Comparison of ENCODE assay signal across 8 cellular contexts in the genomic region with DNA sequence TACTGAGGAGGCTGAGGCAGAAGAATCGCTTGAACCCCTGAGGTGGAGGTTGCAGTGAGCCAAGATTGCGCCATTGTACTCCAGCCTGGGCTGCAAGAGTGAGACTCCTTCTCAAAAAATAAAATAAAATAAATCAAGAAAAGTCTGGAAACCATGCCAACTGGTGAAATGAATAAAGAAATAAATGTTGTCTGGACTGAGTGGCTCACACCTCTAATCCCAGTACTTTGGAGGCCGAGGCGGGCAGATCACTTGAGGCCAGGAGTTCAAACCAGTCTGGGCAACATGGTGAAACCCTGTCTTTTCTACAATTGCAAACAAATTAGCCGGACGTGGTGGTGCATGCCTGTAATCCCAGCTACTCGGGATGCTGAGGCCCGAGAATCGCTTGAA. TPM values are rescaled to one million over a fixed set of nuclear protein-coding genes. Genes with fewer than 3 reads are reported as not detected.
DNase-seq lines count a peak whose midpoint lies in the region; TF ChIP-seq lines count a peak whose summit lies in the region.

No MANE protein-coding gene starts in this region.

- peak overlapping the region; percentile 94 for H3K27ac ChIP-seq in layer of hippocampus (ENCODE audit: low read depth, low read length)
- H3K27ac ChIP-seq in stomach smooth muscle (ENCODE audit: low read length) = peak overlapping the region; percentile 74

- no peaks in the 10 kb centered on the region for H3K4me1 ChIP-seq in stomach smooth muscle (ENCODE audit: control insufficient read depth, insufficient read depth, low read length)

- DNase-seq in activated naive CD4-positive, alpha-beta T cell treated with anti-CD3 and anti-CD28 coated beads, Interleukin-2, amount 10 ng/mL, durations not matched to agents 7 days and 5 days = no peak
- DNase-seq in activated naive CD4-positive, alpha-beta T cell (lab: John Stamatoyannopoulos, UW) = no peak
- DNase-seq in astrocyte of the cerebellum (ENCODE audit: low read depth) = no peak
- no peak for DNase-seq in mesenteric fat pad (ENCODE audit: low spot score)
- DNase-seq in iPS-NIHi11 (ENCODE audit: low spot score) = no peak
- no peak for DNase-seq in NCI-H128 (lab: John Stamatoyannopoulos, UW; ENCODE audit: unreplicated experiment)

- H3K27me3 Mint-ChIP-seq in activated naive CD4-positive, alpha-beta T cell treated with anti-CD3 and anti-CD28 coated beads, Interleukin-2, amount 10 ng/mL, durations not matched to agents 7 days and 5 days = peaks cover 16% of the 10 kb centered on the region

- peak overlapping the region; percentile 56 for H3K4me3 ChIP-seq in astrocyte of the cerebellum (ENCODE audit: low read depth, low read length)
- H3K4me3 ChIP-seq in stomach smooth muscle (ENCODE audit: low read length in 2 of 2) = peak overlapping the region; percentile 70 to 73

- CTCF ChIA-PET in activated naive CD4-positive, alpha-beta T cell treated with anti-CD3 and anti-CD28 coated beads, Interleukin-2, amount 10 ng/mL, durations not matched to agents 7 days and 5 days (lab: Charles Lee) = interaction anchor here (0.8 to 1.5 kb wide), 5 partner anchors 22 to 220 kb away, joined by 3 to 5 read pairs (median 3); no protein-coding TSS in a partner anchor

- peak overlapping the region; percentile 60 to 75 for H3K9ac ChIP-seq in stomach smooth muscle (ENCODE audit: low read length in 2 of 2)

- H3K27ac Mint-ChIP-seq in activated naive CD4-positive, alpha-beta T cell treated with anti-CD3 and anti-CD28 coated beads, Interleukin-2, amount 10 ng/mL, durations not matched to agents 7 days and 5 days = peak overlapping the region; percentile 95

- H3K27me3 ChIP-seq in layer of hippocampus (ENCODE audit: control insufficient read depth, insufficient read depth, low read length) (no peaks in the 10 kb centered on the region), stomach smooth muscle (ENCODE audit: control insufficient read depth in 1 of 2, insufficient read depth in 2 of 2, low read length in 2 of 2) (no peaks in the 10 kb centered on the region)

- peaks cover 3% of the 10 kb centered on the region for H3K36me3 Mint-ChIP-seq in activated naive CD4-positive, alpha-beta T cell treated with anti-CD3 and anti-CD28 coated beads, Interleukin-2, amount 10 ng/mL, durations not matched to agents 7 days and 5 days

- no peaks in the 10 kb centered on the region for H3K36me3 ChIP-seq in stomach smooth muscle (ENCODE audit: control insufficient read depth in 2 of 2, insufficient read depth in 2 of 2, low read length in 2 of 2)

- H3K9me3 Mint-ChIP-seq in activated naive CD4-positive, alpha-beta T cell treated with anti-CD3 and anti-CD28 coated beads, Interleukin-2, amount 10 ng/mL, durations not matched to agents 7 days and 5 days = no peaks in the 10 kb centered on the region

- H3K9me3 ChIP-seq in stomach smooth muscle (ENCODE audit: control insufficient read depth in 2 of 2, low read length in 2 of 2) = no peaks in the 10 kb centered on the region

- peaks cover 25% of the 10 kb centered on the region for H3K4me1 Mint-ChIP-seq in activated naive CD4-positive, alpha-beta T cell treated with anti-CD3 and anti-CD28 coated beads, Interleukin-2, amount 10 ng/mL, durations not matched to agents 7 days and 5 days

- in situ Hi-C loops in astrocyte of the cerebellum (cut with HindIII; ENCODE audit: low sequenced_read_pairs) = no loop called here

- no peak for TF ChIP-seq CTCF in astrocyte of the cerebellum (IDR thresholded peaks at IDR 0.05; ENCODE audit: low read depth, low read length, missing control alignments)

- peak overlapping the region; percentile 89 for H3K4me3 Mint-ChIP-seq in activated naive CD4-positive, alpha-beta T cell treated with anti-CD3 and anti-CD28 coated beads, Interleukin-2, amount 10 ng/mL, durations not matched to agents 7 days and 5 days

RNA-seq across cellular contexts. Expression of gene LRRC37A3, which starts 0.7 kb away (rescaled TPM):
- total RNA-seq in mesenteric fat pad = 13.4 TPM
